16 cellular contexts compared by ENCODE assay signal in the genomic region with DNA sequence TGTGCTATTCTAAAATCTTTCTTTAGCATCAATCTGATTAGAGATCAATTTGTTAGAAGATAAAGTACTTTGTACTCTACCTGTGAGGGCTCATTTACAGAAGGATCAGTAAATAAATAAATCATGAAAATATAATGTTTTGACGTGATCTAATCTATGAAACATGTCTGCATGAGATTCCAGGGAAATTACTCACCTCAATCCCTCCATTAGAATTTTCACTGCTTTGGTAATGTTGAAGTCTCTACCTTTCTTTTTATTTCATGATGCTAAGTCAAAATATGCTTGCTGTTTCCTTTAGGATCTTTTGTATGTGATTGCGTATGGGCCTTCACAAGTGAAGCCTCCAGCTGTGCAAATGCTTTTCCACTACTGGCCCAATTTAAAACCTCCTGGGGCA.
DNase-seq lines count a peak whose midpoint lies in the region; ATAC-seq and TF ChIP-seq lines count a peak whose summit lies in the region.
"Had no signal": no experiment of that assay in that cellular context is flagged by ENCODE, and none has a peak within 500 bp of the region (broad histone marks: within the 10 kb centered on the region; RNA-seq: fewer than 3 reads in every experiment).

No MANE protein-coding gene starts in this region.

- POLR2A ChIA-PET in RWPE1 (lab: Yijun Ruan, JAX; ENCODE audit: low non-redundant PET), result no interaction called here

- no peak overlapping the region for H3K23ac ChIP-seq in mesenchymal stem cell (ENCODE audit: low read length in 2 of 2)

- H3K27me3 ChIP-seq in foreskin keratinocyte (no peaks in the 10 kb centered on the region), mesenchymal stem cell (ENCODE audit: control insufficient read depth in 1 of 2, insufficient read depth in 1 of 2, low read length in 2 of 2) (no peaks in the 10 kb centered on the region), heart right ventricle (no peaks in the 10 kb centered on the region)
- H3K27me3 ChIP-seq: BLaER1 had no signal

- H3K4me2 ChIP-seq in mesenchymal stem cell (ENCODE audit: low read length, poor library complexity, severe bottlenecking), result no peak overlapping the region
- H3K4me2 ChIP-seq: BLaER1 had no signal

- intact Hi-C loops in heart right ventricle (cut with DNase I), result no loop called here

- H2BK120ac ChIP-seq in mesenchymal stem cell (ENCODE audit: low read depth, low read length), result no peak overlapping the region

- no peak overlapping the region for H3K27ac ChIP-seq in RWPE1
- no peak overlapping the region for H3K27ac ChIP-seq in foreskin keratinocyte
- H3K27ac ChIP-seq in mesenchymal stem cell (ENCODE audit: low read length, poor library complexity, severe bottlenecking), result peak overlapping the region; percentile 37
- no peak overlapping the region for H3K27ac ChIP-seq in heart right ventricle
- H3K27ac ChIP-seq: 22Rv1, BLaER1 had no signal

- no peak overlapping the region for H4K91ac ChIP-seq in mesenchymal stem cell (ENCODE audit: low read length)

- no peak overlapping the region for H3K14ac ChIP-seq in mesenchymal stem cell (ENCODE audit: low read length in 2 of 2)

- H3K9ac ChIP-seq in mesenchymal stem cell (ENCODE audit: low read length), result no peak overlapping the region
- H3K9ac ChIP-seq: BLaER1 had no signal

- no peak overlapping the region for H2BK5ac ChIP-seq in mesenchymal stem cell (ENCODE audit: low read depth, low read length, poor library complexity, severe bottlenecking)

- no peak overlapping the region for H2BK12ac ChIP-seq in mesenchymal stem cell (ENCODE audit: low read length in 2 of 2)

- ATAC-seq in foreskin keratinocyte, result peak; percentile 42
- no peak for ATAC-seq in heart right ventricle
- no peak for ATAC-seq in GM18867 (IDR thresholded peaks at IDR 0.05; ENCODE audit: unreplicated experiment)

- no peak overlapping the region for H2AK5ac ChIP-seq in mesenchymal stem cell (ENCODE audit: low read length, severe bottlenecking)

- DNase-seq in EL (peak; percentile 6), RWPE1 (ENCODE audit: low spot score) (peak; percentile 9), foreskin keratinocyte (peak; percentile 26 to 65), mesenchymal stem cell (no peak), NCI-H128 (lab: John Stamatoyannopoulos, UW; ENCODE audit: unreplicated experiment) (no peak), heart right ventricle (no peak)
- no peak for DNase-seq in stimulated activated CD4-positive, alpha-beta T cell treated with anti-CD3 and anti-CD28 coated beads, Interleukin-1b, Interleukin-23, amount 100 ng/mL, for 48 hours
- DNase-seq: AML-193; Caco-2; CD8-positive, alpha-beta memory T cell; DND-41; HCEC 1CT; HFFc6 had no signal

- H3K4me3 ChIP-seq in mesenchymal stem cell (ENCODE audit: insufficient read depth in 1 of 2, low read depth in 1 of 2, low read length in 2 of 2), result no peak overlapping the region
- H3K4me3 ChIP-seq in heart right ventricle, result no peak overlapping the region
- H3K4me3 ChIP-seq: BLaER1 had no signal

- peaks cover 4% of the 10 kb centered on the region for H3K4me1 ChIP-seq in foreskin keratinocyte
- H3K4me1 ChIP-seq in mesenchymal stem cell (ENCODE audit: control insufficient read depth, insufficient read depth, low read depth, low read length), result no peaks in the 10 kb centered on the region
- H3K4me1 ChIP-seq in heart right ventricle, result no peaks in the 10 kb centered on the region
- H3K4me1 ChIP-seq: BLaER1, Caco-2 had no signal

- no peak overlapping the region for H3K4ac ChIP-seq in mesenchymal stem cell (ENCODE audit: low read depth in 1 of 2, low read length in 2 of 2)

- 100% methylated on average over 1 of the region's 2 CpGs for WGBS in mesenchymal stem cell
- WGBS in heart right ventricle, 2 donors, result 82 to 84% methylated on average over 2 of the region's 2 CpGs

- TF ChIP-seq CTCF in RWPE1 (conservative IDR thresholded peaks at IDR 0.05; ENCODE audit: low read depth) (no peak), foreskin keratinocyte (conservative IDR thresholded peaks at IDR 0.05) (no peak), heart right ventricle (IDR thresholded peaks at IDR 0.05) (no peak)

- no peak overlapping the region for H3K18ac ChIP-seq in mesenchymal stem cell (ENCODE audit: low read depth in 1 of 2, low read length in 2 of 2)

- no peaks in the 10 kb centered on the region for H3K9me3 ChIP-seq in mesenchymal stem cell (ENCODE audit: control insufficient read depth, low read length)
- H3K9me3 ChIP-seq in heart right ventricle, result no peaks in the 10 kb centered on the region
- H3K9me3 ChIP-seq: Caco-2 had no signal

- H4K8ac ChIP-seq in mesenchymal stem cell (ENCODE audit: low read length), result no peak overlapping the region

- H2AFZ ChIP-seq in mesenchymal stem cell (ENCODE audit: low read depth, low read length), result no peak overlapping the region

- no peak overlapping the region for H2BK15ac ChIP-seq in mesenchymal stem cell (ENCODE audit: low read depth, poor library complexity, severe bottlenecking)

- CTCF ChIA-PET in RWPE1 (lab: Yijun Ruan, JAX), result no interaction called here

- H3K36me3 ChIP-seq in mesenchymal stem cell (ENCODE audit: control insufficient read depth in 1 of 2, insufficient read depth in 2 of 2, low read depth in 1 of 2, low read length in 2 of 2) (no peaks in the 10 kb centered on the region), heart right ventricle (no peaks in the 10 kb centered on the region)
- H3K36me3 ChIP-seq: BLaER1 had no signal

- H3K79me1 ChIP-seq in mesenchymal stem cell (replicated peaks; ENCODE audit: low read length, poor library complexity, severe bottlenecking), result no peaks in the 10 kb centered on the region

Comparison
In these comparisons a context has a peak if more than half of its experiments do, and no peak if none do; other contexts are left out.
1. DNase-seq: peak in EL (single experiment), RWPE1 (single experiment) and foreskin keratinocyte (2 of 2); none in mesenchymal stem cell (single experiment), stimulated activated CD4-positive, alpha-beta T cell treated with anti-CD3 and anti-CD28 coated beads, Interleukin-1b, Interleukin-23, amount 100 ng/mL, for 48 hours (single experiment), NCI-H128 (single experiment) and heart right ventricle (0 of 2).